3 cellular contexts compared by ENCODE assay signal in genomic region chr1:101440484-101440883, GRCh38.
TF ChIP-seq lines count a peak whose summit lies in the region.

No MANE protein-coding gene starts in this region.

TF ChIP-seq in GM23338, 12 proteins besides CTCF, POLR2A, EP300 and RAD21 (continued from another document):
- TF ChIP-seq, protein P1, sequence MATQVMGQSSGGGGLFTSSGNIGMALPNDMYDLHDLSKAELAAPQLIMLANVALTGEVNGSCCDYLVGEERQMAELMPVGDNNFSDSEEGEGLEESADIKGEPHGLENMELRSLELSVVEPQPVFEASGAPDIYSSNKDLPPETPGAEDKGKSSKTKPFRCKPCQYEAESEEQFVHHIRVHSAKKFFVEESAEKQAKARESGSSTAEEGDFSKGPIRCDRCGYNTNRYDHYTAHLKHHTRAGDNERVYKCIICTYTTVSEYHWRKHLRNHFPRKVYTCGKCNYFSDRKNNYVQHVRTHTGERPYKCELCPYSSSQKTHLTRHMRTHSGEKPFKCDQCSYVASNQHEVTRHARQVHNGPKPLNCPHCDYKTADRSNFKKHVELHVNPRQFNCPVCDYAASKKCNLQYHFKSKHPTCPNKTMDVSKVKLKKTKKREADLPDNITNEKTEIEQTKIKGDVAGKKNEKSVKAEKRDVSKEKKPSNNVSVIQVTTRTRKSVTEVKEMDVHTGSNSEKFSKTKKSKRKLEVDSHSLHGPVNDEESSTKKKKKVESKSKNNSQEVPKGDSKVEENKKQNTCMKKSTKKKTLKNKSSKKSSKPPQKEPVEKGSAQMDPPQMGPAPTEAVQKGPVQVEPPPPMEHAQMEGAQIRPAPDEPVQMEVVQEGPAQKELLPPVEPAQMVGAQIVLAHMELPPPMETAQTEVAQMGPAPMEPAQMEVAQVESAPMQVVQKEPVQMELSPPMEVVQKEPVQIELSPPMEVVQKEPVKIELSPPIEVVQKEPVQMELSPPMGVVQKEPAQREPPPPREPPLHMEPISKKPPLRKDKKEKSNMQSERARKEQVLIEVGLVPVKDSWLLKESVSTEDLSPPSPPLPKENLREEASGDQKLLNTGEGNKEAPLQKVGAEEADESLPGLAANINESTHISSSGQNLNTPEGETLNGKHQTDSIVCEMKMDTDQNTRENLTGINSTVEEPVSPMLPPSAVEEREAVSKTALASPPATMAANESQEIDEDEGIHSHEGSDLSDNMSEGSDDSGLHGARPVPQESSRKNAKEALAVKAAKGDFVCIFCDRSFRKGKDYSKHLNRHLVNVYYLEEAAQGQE (IDR thresholded peaks at IDR 0.05; ENCODE audit: unreplicated experiment): no peak
- TF ChIP-seq, protein P2, sequence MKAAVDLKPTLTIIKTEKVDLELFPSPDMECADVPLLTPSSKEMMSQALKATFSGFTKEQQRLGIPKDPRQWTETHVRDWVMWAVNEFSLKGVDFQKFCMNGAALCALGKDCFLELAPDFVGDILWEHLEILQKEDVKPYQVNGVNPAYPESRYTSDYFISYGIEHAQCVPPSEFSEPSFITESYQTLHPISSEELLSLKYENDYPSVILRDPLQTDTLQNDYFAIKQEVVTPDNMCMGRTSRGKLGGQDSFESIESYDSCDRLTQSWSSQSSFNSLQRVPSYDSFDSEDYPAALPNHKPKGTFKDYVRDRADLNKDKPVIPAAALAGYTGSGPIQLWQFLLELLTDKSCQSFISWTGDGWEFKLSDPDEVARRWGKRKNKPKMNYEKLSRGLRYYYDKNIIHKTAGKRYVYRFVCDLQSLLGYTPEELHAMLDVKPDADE (IDR thresholded peaks at IDR 0.05): no peak
- TF ChIP-seq EZH2phosphoT487 (IDR thresholded peaks at IDR 0.05; ENCODE audit: unreplicated experiment) (no peak), CREB1 (CRISPR knock-in tag; IDR thresholded peaks at IDR 0.05; ENCODE audit: low read depth) (no peak), ZNF114 (CRISPR knock-in tag; IDR thresholded peaks at IDR 0.05) (no peak), NANOG (IDR thresholded peaks at IDR 0.05; ENCODE audit: borderline replicate concordance) (no peak), JUNB (IDR thresholded peaks at IDR 0.05; ENCODE audit: unreplicated experiment) (no peak), EZH2 (IDR thresholded peaks at IDR 0.05; ENCODE audit: low read depth, unreplicated experiment) (no peak)

TF ChIP-seq in SK-N-SH treated with all-trans-retinoic acid at 6 μM for 48 hours, 23 proteins besides CTCF, POLR2A, EP300 and RAD21 (continued from another document):
- TF ChIP-seq, protein P3, sequence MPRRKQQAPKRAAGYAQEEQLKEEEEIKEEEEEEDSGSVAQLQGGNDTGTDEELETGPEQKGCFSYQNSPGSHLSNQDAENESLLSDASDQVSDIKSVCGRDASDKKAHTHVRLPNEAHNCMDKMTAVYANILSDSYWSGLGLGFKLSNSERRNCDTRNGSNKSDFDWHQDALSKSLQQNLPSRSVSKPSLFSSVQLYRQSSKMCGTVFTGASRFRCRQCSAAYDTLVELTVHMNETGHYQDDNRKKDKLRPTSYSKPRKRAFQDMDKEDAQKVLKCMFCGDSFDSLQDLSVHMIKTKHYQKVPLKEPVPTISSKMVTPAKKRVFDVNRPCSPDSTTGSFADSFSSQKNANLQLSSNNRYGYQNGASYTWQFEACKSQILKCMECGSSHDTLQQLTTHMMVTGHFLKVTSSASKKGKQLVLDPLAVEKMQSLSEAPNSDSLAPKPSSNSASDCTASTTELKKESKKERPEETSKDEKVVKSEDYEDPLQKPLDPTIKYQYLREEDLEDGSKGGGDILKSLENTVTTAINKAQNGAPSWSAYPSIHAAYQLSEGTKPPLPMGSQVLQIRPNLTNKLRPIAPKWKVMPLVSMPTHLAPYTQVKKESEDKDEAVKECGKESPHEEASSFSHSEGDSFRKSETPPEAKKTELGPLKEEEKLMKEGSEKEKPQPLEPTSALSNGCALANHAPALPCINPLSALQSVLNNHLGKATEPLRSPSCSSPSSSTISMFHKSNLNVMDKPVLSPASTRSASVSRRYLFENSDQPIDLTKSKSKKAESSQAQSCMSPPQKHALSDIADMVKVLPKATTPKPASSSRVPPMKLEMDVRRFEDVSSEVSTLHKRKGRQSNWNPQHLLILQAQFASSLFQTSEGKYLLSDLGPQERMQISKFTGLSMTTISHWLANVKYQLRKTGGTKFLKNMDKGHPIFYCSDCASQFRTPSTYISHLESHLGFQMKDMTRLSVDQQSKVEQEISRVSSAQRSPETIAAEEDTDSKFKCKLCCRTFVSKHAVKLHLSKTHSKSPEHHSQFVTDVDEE (CRISPR knock-in tag; IDR thresholded peaks at IDR 0.05): 0 out of 2 replicates have a peak, but pooled peaks have one; percentile 36
- 0 out of 2 replicates have a peak, but pooled peaks have one; percentile 13 for TF ChIP-seq TCF4 (CRISPR knock-in tag; IDR thresholded peaks at IDR 0.05; ENCODE audit: borderline replicate concordance)

TF ChIP-seq in neural cell, 6 proteins besides CTCF, POLR2A, EP300 and RAD21:
- TF ChIP-seq, protein P1 (IDR thresholded peaks at IDR 0.05; ENCODE audit: borderline replicate concordance): no peak
- TF ChIP-seq TAF1 (IDR thresholded peaks at IDR 0.05; ENCODE audit: low read depth) (no peak), SMC3 (conservative IDR thresholded peaks at IDR 0.05; ENCODE audit: poor library complexity) (no peak), EZH2 (IDR thresholded peaks at IDR 0.05; ENCODE audit: borderline replicate concordance, insufficient read depth, low read length, poor library complexity, severe bottlenecking) (no peak), MXI1 (conservative IDR thresholded peaks at IDR 0.05; ENCODE audit: poor library complexity, severe bottlenecking) (no peak), POLR2AphosphoS5 (IDR thresholded peaks at IDR 0.05) (no peak)
